20 cellular contexts compared by ENCODE assay signal in the genomic region with DNA sequence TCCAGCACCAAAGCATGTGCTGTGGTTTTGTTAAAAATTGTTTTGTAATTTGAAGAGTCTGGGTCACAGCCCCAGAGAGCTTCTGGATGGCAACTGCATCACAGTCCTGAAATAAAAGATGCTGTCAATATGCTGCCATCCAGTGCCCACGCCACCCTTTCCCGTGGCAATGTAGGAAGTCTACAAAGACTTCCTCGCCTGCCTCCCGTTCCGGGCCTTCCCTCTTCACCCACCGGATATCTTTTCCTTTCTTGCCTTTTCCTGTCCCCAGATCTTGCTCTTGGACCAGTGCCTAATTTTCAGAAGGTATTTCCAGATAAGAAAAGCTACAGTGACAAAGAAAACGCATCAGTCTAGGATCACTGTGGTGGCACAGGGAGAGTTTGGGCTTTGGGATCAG.
"Had no signal": no experiment of that assay in that cellular context is flagged by ENCODE, and none has a peak within 500 bp of the region (broad histone marks: within the 10 kb centered on the region; RNA-seq: fewer than 3 reads in every experiment).

No MANE protein-coding gene starts in this region.

- H3K9me3 ChIP-seq: gastroesophageal sphincter, pancreas, SJSA1 had no signal

- H3K27me3 ChIP-seq: brain microvascular endothelial cell, gastroesophageal sphincter, pancreas, SJSA1 had no signal

- H3K27ac ChIP-seq: brain microvascular endothelial cell, pancreas, SJSA1 had no signal

- H3K4me3 Mint-ChIP-seq: activated CD4-positive, alpha-beta T cell treated with anti-CD3 and anti-CD28 coated beads for 36 hours; activated T-helper 17 cell treated with anti-CD3 and anti-CD28 coated beads, Interleukin-2, amount 50 U/mL, for 72 hours; central memory CD8-positive, alpha-beta T cell; type B pancreatic cell; WTC11 had no signal

- H3K27me3 Mint-ChIP-seq: activated CD4-positive, alpha-beta T cell treated with anti-CD3 and anti-CD28 coated beads for 36 hours; activated T-helper 17 cell treated with anti-CD3 and anti-CD28 coated beads, Interleukin-2, amount 50 U/mL, for 72 hours; central memory CD8-positive, alpha-beta T cell; type B pancreatic cell had no signal

- H3K27ac Mint-ChIP-seq: activated CD4-positive, alpha-beta T cell treated with anti-CD3 and anti-CD28 coated beads for 36 hours; activated T-helper 17 cell treated with anti-CD3 and anti-CD28 coated beads, Interleukin-2, amount 50 U/mL, for 72 hours; type B pancreatic cell; WTC11 had no signal

- DNase-seq: activated CD4-positive, alpha-beta T cell treated with anti-CD3 and anti-CD28 coated beads for 36 hours; activated CD4-positive, alpha-beta T cell treated with anti-CD3 and anti-CD28 coated beads, Interleukin-2, amount 50 U/mL, for 48 hours; activated naive CD4-positive, alpha-beta T cell treated with Interleukin-2 at 50 U/mL for 16 hours; activated T-cell treated with anti-CD3 and anti-CD28 coated beads for 4 hours; anterior cingulate cortex; brain microvascular endothelial cell; cortex of kidney; midbrain; pancreas; stimulated activated CD4-positive, alpha-beta T cell treated with anti-CD3 and anti-CD28 coated beads, Interleukin-2, amount 100 ng/mL, for 24 hours; stimulated activated naive CD4-positive, alpha-beta T cell treated with Interleukin-2 at 50 U/mL for 16 hours; T-helper 2 cell had no signal

- H3K36me3 ChIP-seq: brain microvascular endothelial cell, gastroesophageal sphincter, pancreas, SJSA1 had no signal

- H3K36me3 Mint-ChIP-seq: WTC11 had no signal

- ATAC-seq: activated CD4-positive, alpha-beta T cell treated with anti-CD3 and anti-CD28 coated beads for 36 hours; activated T-helper 17 cell treated with anti-CD3 and anti-CD28 coated beads, Interleukin-2, amount 50 U/mL, for 72 hours; esophagus mucosa; gastroesophageal sphincter; pancreas; WTC11 had no signal

- H3K4me1 Mint-ChIP-seq: activated CD4-positive, alpha-beta T cell treated with anti-CD3 and anti-CD28 coated beads for 36 hours; activated T-helper 17 cell treated with anti-CD3 and anti-CD28 coated beads, Interleukin-2, amount 50 U/mL, for 72 hours; central memory CD8-positive, alpha-beta T cell had no signal

- H3K4me3 ChIP-seq: gastroesophageal sphincter, lung, pancreas, SJSA1 had no signal
